In genomic region chr11:116641561-116642045, GRCh38 we compare ENCODE assay signal across 9 cellular contexts.
DNase-seq lines count a peak whose midpoint lies in the region; ATAC-seq and TF ChIP-seq lines count a peak whose summit lies in the region.
"Had no signal": no experiment of that assay in that cellular context is flagged by ENCODE, and none has a peak within 500 bp of the region (broad histone marks: within the 10 kb centered on the region; RNA-seq: fewer than 3 reads in every experiment).

No MANE protein-coding gene starts in this region.

- intact Hi-C loops in dorsolateral prefrontal cortex (cut with DNase I), result no loop called here

- TF ChIP-seq CTCF in HL-60 (IDR thresholded peaks at IDR 0.05; ENCODE audit: insufficient read depth, low read length) (peak; percentile 84), dorsolateral prefrontal cortex (IDR thresholded peaks at IDR 0.05 in 54 of 56, conservative IDR thresholded peaks at IDR 0.05 in 2 of 56; ENCODE audit: low read depth in 1 of 56, partially characterized antibody in 56 of 56) (peak; percentile 23 to 75 (median 63)), neural crest cell (conservative IDR thresholded peaks at IDR 0.05) (peak; percentile 82)

- H3K4me3 ChIP-seq in HL-60 (replicated peaks; ENCODE audit: insufficient read depth, low read length) (no peak overlapping the region), NT2/D1 (ENCODE audit: insufficient read length, low read depth) (no peak overlapping the region), dorsolateral prefrontal cortex (no peak overlapping the region)
- H3K4me3 ChIP-seq: vagina had no signal

- no peak for ATAC-seq in HG02798 (IDR thresholded peaks at IDR 0.05; ENCODE audit: poor library complexity, unreplicated experiment)

- H3K9me3 Mint-ChIP-seq in neural crest cell, result no peaks in the 10 kb centered on the region

- no peaks in the 10 kb centered on the region for H3K27me3 ChIP-seq in HL-60 (ENCODE audit: insufficient read depth, poor library complexity, severe bottlenecking)
- H3K27me3 ChIP-seq in NT2/D1 (ENCODE audit: insufficient read depth, insufficient read length), result peaks cover 5% of the 10 kb centered on the region
- peaks cover 0 to 5% (median 0%) of the 10 kb centered on the region in 45 donors for H3K27me3 ChIP-seq in dorsolateral prefrontal cortex
- H3K27me3 ChIP-seq: vagina had no signal

- peaks cover 6% of the 10 kb centered on the region for H3K27me3 Mint-ChIP-seq in neural crest cell (ENCODE audit: low read depth)

- no peak overlapping the region for H3K4me3 Mint-ChIP-seq in neural crest cell

- DNase-seq in EH (ENCODE audit: low read depth), result peak; percentile 20
- peak in 1 of 2 experiments; percentile 39 for DNase-seq in HL-60 (ENCODE audit: low read depth in 1 of 2, low spot score in 1 of 2)
- peak; percentile 25 for DNase-seq in NT2/D1 (ENCODE audit: low read depth, low spot score)
- DNase-seq in dorsolateral prefrontal cortex, result peak in 8 of 10 donors; percentile 25 to 65 (median 52)
- peak; percentile 41 for DNase-seq in neural crest cell (ENCODE audit: low read depth, low spot score)
- DNase-seq in cerebellar nuclear complex (lab: John Stamatoyannopoulos, UW), result no peak
- DNase-seq in GOT3 (lab: John Stamatoyannopoulos, UW), result no peak

- H3K4me1 Mint-ChIP-seq in neural crest cell, result peaks cover 10% of the 10 kb centered on the region

- peaks cover under 1% of the 10 kb centered on the region for H3K4me1 ChIP-seq in NT2/D1 (ENCODE audit: insufficient read depth, insufficient read length)
- H3K4me1 ChIP-seq: vagina had no signal

- H3K9ac ChIP-seq in NT2/D1 (ENCODE audit: insufficient read length, low read depth), result no peak overlapping the region

- no peaks in the 10 kb centered on the region for H3K36me3 Mint-ChIP-seq in neural crest cell (ENCODE audit: low read depth)

- H3K27ac Mint-ChIP-seq in neural crest cell (ENCODE audit: unreplicated experiment), result no peak overlapping the region

- H3K36me3 ChIP-seq in NT2/D1 (ENCODE audit: insufficient read depth, insufficient read length, low read length), result no peaks in the 10 kb centered on the region
- H3K36me3 ChIP-seq: vagina had no signal

- H3K9me3 ChIP-seq in NT2/D1 (ENCODE audit: insufficient read depth, low read length), result peaks cover 10% of the 10 kb centered on the region; the same call in 1 of the 2 replicates
- H3K9me3 ChIP-seq: vagina had no signal

- no peak overlapping the region for H3K27ac ChIP-seq in HL-60 (replicated peaks)
- H3K27ac ChIP-seq in dorsolateral prefrontal cortex, result no peak overlapping the region
- H3K27ac ChIP-seq: vagina had no signal

Comparison
In these comparisons a context has a peak if more than half of its experiments do, and no peak if none do; other contexts are left out.
1. DNase-seq: peak in EH (single experiment), NT2/D1 (single experiment), dorsolateral prefrontal cortex (8 of 10) and neural crest cell (single experiment); none in cerebellar nuclear complex (0 of 2) and GOT3 (single experiment).
2. Peak in every context shown above with its lines, with median percentiles within 50 percentile points of each other: CTCF ChIP-seq.